In the genomic region with DNA sequence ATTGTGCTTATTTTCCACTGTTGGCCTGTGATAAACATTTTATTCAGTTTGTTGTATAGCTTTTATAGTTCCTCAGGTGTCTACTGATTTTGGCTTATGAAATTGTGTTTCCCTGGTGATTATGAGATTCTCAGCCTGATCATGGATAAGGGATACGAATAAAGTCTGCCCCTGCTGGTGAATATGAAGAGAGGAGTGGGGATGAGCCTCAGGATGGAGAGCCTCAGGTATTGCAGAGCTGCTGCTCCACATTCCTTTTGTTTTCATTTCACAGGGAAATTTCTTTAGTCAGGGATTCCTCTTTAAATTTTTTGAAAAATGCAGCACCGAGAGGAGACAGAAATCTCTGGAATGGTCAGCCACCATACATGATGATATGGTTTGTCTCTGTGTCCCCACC, we compare ENCODE assay signal across 2 cellular contexts.
A peak's percentile ranks its signal among the peaks of the same experiment; 100 is the strongest.
TF ChIP-seq lines count a peak whose summit lies in the region.

No MANE protein-coding gene starts in this region.

TF ChIP-seq in HepG2, 621 proteins besides CTCF, POLR2A, EP300 and RAD21 (continued from another document):
- peak; percentile 52; the same call in 1 of the 2 replicates for TF ChIP-seq ZNF263 (CRISPR knock-in tag; IDR thresholded peaks at IDR 0.05)
TF ChIP-seq in HepG2: peak in this region for 1.

TF ChIP-seq in SK-N-SH treated with all-trans-retinoic acid at 6 μM for 48 hours, 23 proteins besides CTCF, POLR2A, EP300 and RAD21 (continued from another document):
- no peak for TF ChIP-seq ARNTL (CRISPR knock-in tag; IDR thresholded peaks at IDR 0.05; ENCODE audit: borderline replicate concordance, low read depth)
- TF ChIP-seq, protein P1, sequence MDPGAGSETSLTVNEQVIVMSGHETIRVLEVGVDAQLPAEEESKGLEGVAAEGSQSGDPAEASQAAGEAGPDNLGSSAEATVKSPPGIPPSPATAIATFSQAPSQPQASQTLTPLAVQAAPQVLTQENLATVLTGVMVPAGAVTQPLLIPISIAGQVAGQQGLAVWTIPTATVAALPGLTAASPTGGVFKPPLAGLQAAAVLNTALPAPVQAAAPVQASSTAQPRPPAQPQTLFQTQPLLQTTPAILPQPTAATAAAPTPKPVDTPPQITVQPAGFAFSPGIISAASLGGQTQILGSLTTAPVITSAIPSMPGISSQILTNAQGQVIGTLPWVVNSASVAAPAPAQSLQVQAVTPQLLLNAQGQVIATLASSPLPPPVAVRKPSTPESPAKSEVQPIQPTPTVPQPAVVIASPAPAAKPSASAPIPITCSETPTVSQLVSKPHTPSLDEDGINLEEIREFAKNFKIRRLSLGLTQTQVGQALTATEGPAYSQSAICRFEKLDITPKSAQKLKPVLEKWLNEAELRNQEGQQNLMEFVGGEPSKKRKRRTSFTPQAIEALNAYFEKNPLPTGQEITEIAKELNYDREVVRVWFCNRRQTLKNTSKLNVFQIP (CRISPR knock-in tag; IDR thresholded peaks at IDR 0.05; ENCODE audit: borderline replicate concordance, low read depth): no peak
- TF ChIP-seq ZC3H10 (CRISPR knock-in tag; IDR thresholded peaks at IDR 0.05): no peak
- TF ChIP-seq ZFP3 (CRISPR knock-in tag; IDR thresholded peaks at IDR 0.05): no peak
- no peak for TF ChIP-seq CSDC2 (CRISPR knock-in tag; IDR thresholded peaks at IDR 0.05)
- no peak for TF ChIP-seq PPARA (CRISPR knock-in tag; IDR thresholded peaks at IDR 0.05; ENCODE audit: borderline replicate concordance)
- TF ChIP-seq ZNF8 (CRISPR knock-in tag; IDR thresholded peaks at IDR 0.05): no peak
- no peak for TF ChIP-seq ZNF70 (CRISPR knock-in tag; IDR thresholded peaks at IDR 0.05)
- TF ChIP-seq ESRRG (CRISPR knock-in tag; IDR thresholded peaks at IDR 0.05): no peak
- TF ChIP-seq TOX (CRISPR knock-in tag; IDR thresholded peaks at IDR 0.05; ENCODE audit: borderline replicate concordance): no peak
- TF ChIP-seq, protein P2, sequence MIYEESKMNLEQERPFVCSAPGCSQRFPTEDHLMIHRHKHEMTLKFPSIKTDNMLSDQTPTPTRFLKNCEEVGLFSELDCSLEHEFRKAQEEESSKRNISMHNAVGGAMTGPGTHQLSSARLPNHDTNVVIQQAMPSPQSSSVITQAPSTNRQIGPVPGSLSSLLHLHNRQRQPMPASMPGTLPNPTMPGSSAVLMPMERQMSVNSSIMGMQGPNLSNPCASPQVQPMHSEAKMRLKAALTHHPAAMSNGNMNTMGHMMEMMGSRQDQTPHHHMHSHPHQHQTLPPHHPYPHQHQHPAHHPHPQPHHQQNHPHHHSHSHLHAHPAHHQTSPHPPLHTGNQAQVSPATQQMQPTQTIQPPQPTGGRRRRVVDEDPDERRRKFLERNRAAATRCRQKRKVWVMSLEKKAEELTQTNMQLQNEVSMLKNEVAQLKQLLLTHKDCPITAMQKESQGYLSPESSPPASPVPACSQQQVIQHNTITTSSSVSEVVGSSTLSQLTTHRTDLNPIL (CRISPR knock-in tag; IDR thresholded peaks at IDR 0.05; ENCODE audit: low read depth): no peak
- TF ChIP-seq OSR1 (CRISPR knock-in tag; IDR thresholded peaks at IDR 0.05): no peak
- no peak for TF ChIP-seq ZNF565 (CRISPR knock-in tag; conservative IDR thresholded peaks at IDR 0.05; ENCODE audit: low read depth)
- TF ChIP-seq, protein P3, sequence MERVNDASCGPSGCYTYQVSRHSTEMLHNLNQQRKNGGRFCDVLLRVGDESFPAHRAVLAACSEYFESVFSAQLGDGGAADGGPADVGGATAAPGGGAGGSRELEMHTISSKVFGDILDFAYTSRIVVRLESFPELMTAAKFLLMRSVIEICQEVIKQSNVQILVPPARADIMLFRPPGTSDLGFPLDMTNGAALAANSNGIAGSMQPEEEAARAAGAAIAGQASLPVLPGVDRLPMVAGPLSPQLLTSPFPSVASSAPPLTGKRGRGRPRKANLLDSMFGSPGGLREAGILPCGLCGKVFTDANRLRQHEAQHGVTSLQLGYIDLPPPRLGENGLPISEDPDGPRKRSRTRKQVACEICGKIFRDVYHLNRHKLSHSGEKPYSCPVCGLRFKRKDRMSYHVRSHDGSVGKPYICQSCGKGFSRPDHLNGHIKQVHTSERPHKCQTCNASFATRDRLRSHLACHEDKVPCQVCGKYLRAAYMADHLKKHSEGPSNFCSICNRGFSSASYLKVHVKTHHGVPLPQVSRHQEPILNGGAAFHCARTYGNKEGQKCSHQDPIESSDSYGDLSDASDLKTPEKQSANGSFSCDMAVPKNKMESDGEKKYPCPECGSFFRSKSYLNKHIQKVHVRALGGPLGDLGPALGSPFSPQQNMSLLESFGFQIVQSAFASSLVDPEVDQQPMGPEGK (CRISPR knock-in tag; IDR thresholded peaks at IDR 0.05; ENCODE audit: borderline replicate concordance): no peak
